19 cellular contexts compared by ENCODE assay signal in genomic region chr5:1936413-1936812, GRCh38. TPM values are rescaled to one million over a fixed set of nuclear protein-coding genes. Genes with fewer than 3 reads are reported as not detected.
DNase-seq lines count a peak whose midpoint lies in the region; ATAC-seq and TF ChIP-seq lines count a peak whose summit lies in the region.
"Had no signal": no experiment of that assay in that cellular context is flagged by ENCODE, and none has a peak within 500 bp of the region (broad histone marks: within the 10 kb centered on the region; RNA-seq: fewer than 3 reads in every experiment).

No MANE protein-coding gene starts in this region.

- no peak overlapping the region for H3K4me3 ChIP-seq in suprapubic skin
- H3K4me3 ChIP-seq: GM23338, SK-N-MC had no signal

- H3K9me3 ChIP-seq in suprapubic skin = no peaks in the 10 kb centered on the region
- H3K9me3 ChIP-seq: Caco-2 had no signal

- CTCF ChIA-PET in RWPE1 (lab: Yijun Ruan, JAX) = interaction anchor here (0.6 kb wide), 1 partner anchor 577 kb away, joined by 3 read pairs; no protein-coding TSS in a partner anchor

- no peaks in the 10 kb centered on the region for H3K9me3 Mint-ChIP-seq in stimulated activated naive CD8-positive, alpha-beta T cell treated with anti-CD3 and anti-CD28 coated beads, Interleukin-15, amount 100 ng/mL, for 72 hours
- H3K9me3 Mint-ChIP-seq: GM23338 had no signal

- H3K4me1 Mint-ChIP-seq in stimulated activated naive CD8-positive, alpha-beta T cell treated with anti-CD3 and anti-CD28 coated beads, Interleukin-15, amount 100 ng/mL, for 72 hours = no peaks in the 10 kb centered on the region

- H3K4me1 ChIP-seq in foreskin keratinocyte (peaks cover 11% of the 10 kb centered on the region), suprapubic skin (peaks cover 8% of the 10 kb centered on the region)

- no peak overlapping the region for H3K4me3 Mint-ChIP-seq in stimulated activated naive CD8-positive, alpha-beta T cell treated with anti-CD3 and anti-CD28 coated beads, Interleukin-15, amount 100 ng/mL, for 72 hours
- H3K4me3 Mint-ChIP-seq: CD4-positive, CD25-positive, alpha-beta regulatory T cell; GM23338 had no signal

- no peak for TF ChIP-seq POLR2A in suprapubic skin (IDR thresholded peaks at IDR 0.05)

- no peak overlapping the region for H3K27ac ChIP-seq in RWPE1
- peak overlapping the region; percentile 99 for H3K27ac ChIP-seq in foreskin keratinocyte
- peak overlapping the region; percentile 18 for H3K27ac ChIP-seq in suprapubic skin
- H3K27ac ChIP-seq: SK-N-MC had no signal

- TF ChIP-seq EP300 in suprapubic skin (IDR thresholded peaks at IDR 0.05) = no peak

- H3K36me3 ChIP-seq in suprapubic skin = no peaks in the 10 kb centered on the region

- POLR2A ChIA-PET in RWPE1 (lab: Yijun Ruan, JAX; ENCODE audit: low non-redundant PET) = no interaction called here

- peak; percentile 44 for DNase-seq in HPDE6-E6E7 (ENCODE audit: extremely low spot score)
- peak; percentile 96 for DNase-seq in RWPE1 (ENCODE audit: low spot score)
- peak; percentile 95 to 96 for DNase-seq in foreskin keratinocyte
- DNase-seq in suprapubic skin (ENCODE audit: low spot score in 2 of 2) = no peak
- DNase-seq in stimulated activated naive CD8-positive, alpha-beta T cell treated with anti-CD3 and anti-CD28 coated beads, Interleukin-15, amount 100 ng/mL, for 72 hours = no peak
- no peak for DNase-seq in NCI-H2029 treated with DMSO at 0.1 percent for 48 hours (lab: John Stamatoyannopoulos, UW)
- DNase-seq: Caco-2; CD4-positive, CD25-positive, alpha-beta regulatory T cell; DMS79; NCI-H1105; NCI-H1694; NCI-H345; NCI-H526; NK-92 treated with Interleukin-12 subunit alpha and Interleukin-12 subunit beta, amount 100 ng/mL, for 24 hours; T-helper 1 cell had no signal

- TF ChIP-seq CTCF in RWPE1 (conservative IDR thresholded peaks at IDR 0.05; ENCODE audit: low read depth) (no peak), foreskin keratinocyte (conservative IDR thresholded peaks at IDR 0.05) (no peak), suprapubic skin (IDR thresholded peaks at IDR 0.05) (no peak)

- H3K27me3 Mint-ChIP-seq in stimulated activated naive CD8-positive, alpha-beta T cell treated with anti-CD3 and anti-CD28 coated beads, Interleukin-15, amount 100 ng/mL, for 72 hours = peaks cover 38% of the 10 kb centered on the region

- ATAC-seq in foreskin keratinocyte = peak; percentile 90
- ATAC-seq in stimulated activated naive CD8-positive, alpha-beta T cell treated with anti-CD3 and anti-CD28 coated beads, Interleukin-15, amount 100 ng/mL, for 72 hours = no peak
- no peak for ATAC-seq in GM19395 (IDR thresholded peaks at IDR 0.05; ENCODE audit: unreplicated experiment)
- ATAC-seq: GM23338 had no signal

- no peak overlapping the region for H3K27ac Mint-ChIP-seq in stimulated activated naive CD8-positive, alpha-beta T cell treated with anti-CD3 and anti-CD28 coated beads, Interleukin-15, amount 100 ng/mL, for 72 hours
- H3K27ac Mint-ChIP-seq: CD4-positive, CD25-positive, alpha-beta regulatory T cell; GM23338 had no signal

- 80% methylated on average over 4 of the region's 4 CpGs for WGBS in suprapubic skin

- H3K27me3 ChIP-seq in foreskin keratinocyte (no peaks in the 10 kb centered on the region), suprapubic skin (peaks cover 8% of the 10 kb centered on the region)

RNA-seq across cellular contexts. Expression of gene IRX4, which starts 53.7 kb away (rescaled TPM):
- total RNA-seq in foreskin keratinocyte (20.3 and 26.4 TPM in 2 replicates), suprapubic skin (10 to 100 TPM; 20.3 to 45.9 (median 33.5) TPM)
- 22.0 and 32.8 TPM in 2 replicates for polyA plus RNA-seq in foreskin keratinocyte
- total RNA-seq: Caco-2; CD4-positive, CD25-positive, alpha-beta regulatory T cell; OCI-LY7 had no signal
- polyA plus RNA-seq: CD4-positive, CD25-positive, alpha-beta regulatory T cell had no signal

Comparison
In these comparisons a context has a peak if more than half of its experiments do, and no peak if none do; other contexts are left out.
1. DNase-seq: peak in HPDE6-E6E7 (single experiment), RWPE1 (single experiment) and foreskin keratinocyte (2 of 2); none in suprapubic skin (0 of 2), stimulated activated naive CD8-positive, alpha-beta T cell treated with anti-CD3 and anti-CD28 coated beads, Interleukin-15, amount 100 ng/mL, for 72 hours (0 of 2) and NCI-H2029 treated with DMSO at 0.1 percent for 48 hours (single experiment).